28 cellular contexts compared by ENCODE assay signal in the genomic region with DNA sequence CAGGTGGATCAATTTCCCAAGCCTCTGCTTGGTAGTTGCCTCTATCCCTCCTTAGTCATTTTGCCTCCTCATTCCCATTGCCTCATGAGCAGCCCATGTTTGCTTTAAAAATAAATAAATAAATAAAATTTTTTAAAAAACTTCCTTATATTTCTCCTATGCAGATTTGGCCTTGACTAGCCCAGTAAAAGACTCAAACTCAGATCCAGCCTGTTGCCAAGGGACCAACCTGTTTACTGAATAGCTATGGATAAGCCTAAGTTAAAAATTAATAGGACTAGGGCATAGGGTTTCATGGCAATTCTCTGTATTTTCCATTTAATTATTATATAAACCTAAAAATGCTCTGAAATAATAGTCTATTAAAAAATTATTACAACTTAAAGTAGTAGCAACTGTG.
"Had no signal": no experiment of that assay in that cellular context is flagged by ENCODE, and none has a peak within 500 bp of the region (broad histone marks: within the 10 kb centered on the region; RNA-seq: fewer than 3 reads in every experiment).

No MANE protein-coding gene starts in this region.

- H3K27me3 Mint-ChIP-seq: activated CD4-positive, alpha-beta memory T cell treated with anti-CD3 and anti-CD28 coated beads, Interleukin-2, amount 10 ng/mL, durations not matched to agents 7 days and 5 days; activated CD4-positive, alpha-beta T cell treated with anti-CD3 and anti-CD28 coated beads, Interleukin-2, amount 10 ng/mL, durations not matched to agents 7 days and 5 days; activated T-cell treated with anti-CD3 and anti-CD28 coated beads, Interleukin-2, amount 50 U/mL, for 24 hours; effector memory CD8-positive, alpha-beta T cell had no signal

- H3K4me1 Mint-ChIP-seq: activated CD4-positive, alpha-beta memory T cell treated with anti-CD3 and anti-CD28 coated beads, Interleukin-2, amount 10 ng/mL, durations not matched to agents 7 days and 5 days; activated CD4-positive, alpha-beta T cell treated with anti-CD3 and anti-CD28 coated beads, Interleukin-2, amount 10 ng/mL, durations not matched to agents 7 days and 5 days; WTC11 had no signal

- H3K4me1 ChIP-seq: esophagus muscularis mucosa, foreskin keratinocyte, gastrocnemius medialis, heart left ventricle had no signal

- ATAC-seq: activated T-cell treated with anti-CD3 and anti-CD28 coated beads, Interleukin-2, amount 50 U/mL, for 72 hours; effector memory CD8-positive, alpha-beta T cell; foreskin keratinocyte; gastrocnemius medialis; heart left ventricle; WTC11 had no signal

- H3K27ac Mint-ChIP-seq: activated CD4-positive, alpha-beta memory T cell treated with anti-CD3 and anti-CD28 coated beads, Interleukin-2, amount 10 ng/mL, durations not matched to agents 7 days and 5 days; activated CD4-positive, alpha-beta T cell treated with anti-CD3 and anti-CD28 coated beads, Interleukin-2, amount 10 ng/mL, durations not matched to agents 7 days and 5 days; activated naive CD8-positive, alpha-beta T cell; activated T-cell treated with anti-CD3 and anti-CD28 coated beads, Interleukin-2, amount 50 U/mL, for 24 hours; activated T-cell treated with anti-CD3 and anti-CD28 coated beads, Interleukin-2, amount 50 U/mL, for 72 hours; effector memory CD8-positive, alpha-beta T cell; WTC11 had no signal

- H3K4me3 Mint-ChIP-seq: activated CD4-positive, alpha-beta memory T cell treated with anti-CD3 and anti-CD28 coated beads, Interleukin-2, amount 10 ng/mL, durations not matched to agents 7 days and 5 days; activated CD4-positive, alpha-beta T cell treated with anti-CD3 and anti-CD28 coated beads, Interleukin-2, amount 10 ng/mL, durations not matched to agents 7 days and 5 days; activated naive CD8-positive, alpha-beta T cell; activated T-cell treated with anti-CD3 and anti-CD28 coated beads, Interleukin-2, amount 50 U/mL, for 24 hours; activated T-cell treated with anti-CD3 and anti-CD28 coated beads, Interleukin-2, amount 50 U/mL, for 72 hours; effector memory CD8-positive, alpha-beta T cell; WTC11 had no signal

- H3K4me3 ChIP-seq: esophagus muscularis mucosa, gastrocnemius medialis, heart left ventricle had no signal

- H3K27me3 ChIP-seq: esophagus muscularis mucosa, foreskin keratinocyte, gastrocnemius medialis, heart left ventricle had no signal

- H3K9me3 ChIP-seq: gastrocnemius medialis had no signal

- H3K27ac ChIP-seq: esophagus muscularis mucosa, foreskin keratinocyte, gastrocnemius medialis, heart left ventricle had no signal

- H3K36me3 Mint-ChIP-seq: activated naive CD8-positive, alpha-beta T cell had no signal

- DNase-seq: activated CD4-positive, alpha-beta memory T cell treated with anti-CD3 and anti-CD28 coated beads, Interleukin-2, amount 10 ng/mL, durations not matched to agents 7 days and 5 days; activated CD4-positive, alpha-beta T cell treated with anti-CD3 and anti-CD28 coated beads for 1 hour; activated CD4-positive, alpha-beta T cell treated with anti-CD3 and anti-CD28 coated beads for 4 hours; activated CD4-positive, alpha-beta T cell treated with anti-CD3 and anti-CD28 coated beads, Interleukin-2, amount 10 ng/mL, durations not matched to agents 7 days and 5 days; activated CD4-positive, alpha-beta T cell treated with anti-CD3 and anti-CD28 coated beads, Interleukin-2, amount 50 U/mL, for 4 hours; activated CD8-positive, alpha-beta memory T cell treated with anti-CD3 and anti-CD28 coated beads, Interleukin-2, amount 50 U/mL, for 48 hours; activated gamma-delta T cell; activated naive CD4-positive, alpha-beta T cell; activated naive CD4-positive, alpha-beta T cell treated with anti-CD3 and anti-CD28 coated beads, Interleukin-2, amount 50 U/mL, for 16 hours; activated T-cell treated with anti-CD3 and anti-CD28 coated beads for 4 hours; activated T-cell treated with anti-CD3 and anti-CD28 coated beads, Interleukin-2, amount 50 U/mL, for 24 hours; activated T-cell treated with anti-CD3 and anti-CD28 coated beads, Interleukin-2, amount 50 U/mL, for 72 hours; amniotic stem cell; anterior cingulate cortex; caudate nucleus; cortex of kidney; dermis blood vessel endothelial cell; effector CD4-positive, alpha-beta T cell; effector memory CD8-positive, alpha-beta T cell; erythroblast; foreskin keratinocyte; gastrocnemius medialis; glutamatergic neuron; heart left ventricle; T-helper 2 cell had no signal

- H3K36me3 ChIP-seq: esophagus muscularis mucosa, gastrocnemius medialis, heart left ventricle had no signal
